6 cellular contexts compared by ENCODE assay signal in the genomic region with DNA sequence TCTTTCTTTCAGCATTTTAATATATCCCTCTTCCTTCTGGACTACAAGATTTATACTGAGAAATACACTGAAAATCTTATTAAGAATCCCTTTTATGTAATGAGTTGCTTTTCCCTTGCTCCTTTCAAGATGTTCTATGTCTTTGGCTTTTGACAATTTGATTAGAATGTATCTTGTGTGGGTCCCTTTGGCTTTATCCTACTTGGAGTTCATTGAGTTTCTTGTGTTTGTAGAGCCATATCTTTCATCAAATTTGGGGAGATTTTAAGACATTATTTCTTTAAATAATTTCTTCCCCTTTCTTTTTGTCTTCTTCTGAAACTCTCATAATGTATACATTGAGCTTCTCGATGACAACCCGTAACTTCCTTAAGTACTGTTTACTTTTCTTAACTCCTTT.
"Had no signal": no experiment of that assay in that cellular context is flagged by ENCODE, and none has a peak within 500 bp of the region (broad histone marks: within the 10 kb centered on the region; RNA-seq: fewer than 3 reads in every experiment).

No MANE protein-coding gene starts in this region.

- H3K9me3 ChIP-seq: HAP-1 had no signal

- H3K9me3 Mint-ChIP-seq: GM23338 had no signal

- H3K4me3 ChIP-seq: GM23338, HAP-1, K562 had no signal

- DNase-seq: H7, IMR-90 had no signal

- H3K4me1 Mint-ChIP-seq: GM23338 had no signal

- H3K4me2 ChIP-seq: GM23338 had no signal

- H2AFZ ChIP-seq: GM23338 had no signal

- H3K4me3 Mint-ChIP-seq: GM23338 had no signal

- FAIRE-seq: HTR-8/SVneo, K562 had no signal

- H3K27ac Mint-ChIP-seq: GM23338 had no signal

- H3K36me3 ChIP-seq: HAP-1 had no signal

- H3K4me1 ChIP-seq: HAP-1 had no signal
